ENCODE assay signal across 8 cellular contexts in the genomic region with DNA sequence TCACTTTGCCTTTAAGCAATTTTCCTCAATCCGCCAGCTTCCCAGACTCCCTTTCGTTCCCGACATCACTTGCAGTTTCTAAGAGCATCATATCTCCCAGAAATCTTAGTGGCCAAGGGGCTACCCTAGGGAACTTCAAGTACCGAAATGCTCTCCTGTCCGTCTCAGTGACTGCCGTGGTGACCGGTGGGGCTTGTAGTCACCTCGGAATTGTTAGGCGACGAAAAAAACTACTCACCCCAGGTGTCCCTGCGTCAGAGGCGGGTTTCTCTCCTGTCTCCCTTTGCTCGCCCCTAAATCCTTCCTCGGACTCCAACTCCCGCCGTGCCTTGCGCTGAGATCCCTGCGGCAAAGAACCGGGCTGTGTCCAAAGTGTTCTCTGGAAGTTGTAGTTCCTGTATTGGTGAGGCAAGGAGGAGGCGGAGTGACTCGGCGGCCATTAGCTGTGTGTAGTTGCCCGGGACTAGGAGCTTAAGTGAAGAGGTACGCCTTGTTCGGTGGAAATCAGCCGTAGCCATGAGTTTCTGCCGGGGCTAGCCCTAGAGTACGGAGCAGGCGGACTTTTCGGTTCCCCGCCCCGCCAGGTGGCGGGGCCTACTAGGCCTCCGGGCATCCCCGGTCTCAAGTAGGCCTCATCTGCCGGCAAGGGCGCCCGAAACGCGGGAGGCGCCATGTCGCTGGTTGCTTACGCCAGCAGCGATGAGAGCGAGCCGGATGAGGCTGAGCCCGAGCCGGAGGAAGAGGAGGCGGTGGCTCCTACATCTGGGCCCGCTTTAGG. TPM values are rescaled to one million over a fixed set of nuclear protein-coding genes. Genes with fewer than 3 reads are reported as not detected.
DNase-seq lines count a peak whose midpoint lies in the region; ATAC-seq, FAIRE-seq and TF ChIP-seq lines count a peak whose summit lies in the region.

A gene with protein sequence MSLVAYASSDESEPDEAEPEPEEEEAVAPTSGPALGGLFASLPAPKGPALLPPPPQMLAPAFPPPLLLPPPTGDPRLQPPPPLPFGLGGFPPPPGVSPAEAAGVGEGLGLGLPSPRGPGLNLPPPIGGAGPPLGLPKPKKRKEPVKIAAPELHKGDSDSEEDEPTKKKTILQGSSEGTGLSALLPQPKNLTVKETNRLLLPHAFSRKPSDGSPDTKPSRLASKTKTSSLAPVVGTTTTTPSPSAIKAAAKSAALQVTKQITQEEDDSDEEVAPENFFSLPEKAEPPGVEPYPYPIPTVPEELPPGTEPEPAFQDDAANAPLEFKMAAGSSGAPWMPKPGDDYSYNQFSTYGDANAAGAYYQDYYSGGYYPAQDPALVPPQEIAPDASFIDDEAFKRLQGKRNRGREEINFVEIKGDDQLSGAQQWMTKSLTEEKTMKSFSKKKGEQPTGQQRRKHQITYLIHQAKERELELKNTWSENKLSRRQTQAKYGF (plus strand): TSS at position 435 of the 778 bp plus-strand sequence. CDS start 237 bp downstream, at position 672.

- H3K9ac ChIP-seq in OCI-LY3 (ENCODE audit: low read length): peak within 1 kb of the TSS; percentile 93

- peaks cover 59% of the 10 kb centered on the region for H3K79me2 ChIP-seq in OCI-LY3 (ENCODE audit: low read length)

- H3K36me3 ChIP-seq in OCI-LY3 (replicated peaks; ENCODE audit: low read depth, low read length): peaks cover 15% of the 10 kb centered on the region

- DNase-seq in D721Med (ENCODE audit: insufficient read length, low spot score) (peak; percentile 60), HuH-7 (ENCODE audit: low spot score) (peak; percentile 84), activated T-cell treated with anti-CD3 and anti-CD28 coated beads for 1 hour (ENCODE audit: low read depth) (peak; percentile 90), epithelial cell of esophagus (ENCODE audit: low read depth) (peak; percentile 100)
- DNase-seq in stimulated activated CD8-positive, alpha-beta memory T cell treated with anti-CD3 and anti-CD28 coated beads, Interleukin-4, amount 100 ng/mL, for 1 hour (ENCODE audit: low read depth in 2 of 2, low spot score in 1 of 2): peak; percentile 84 to 91

- peak within 1 kb of the TSS; percentile 78 for H3K4me3 ChIP-seq in OCI-LY3 (ENCODE audit: low read length)
- peak within 1 kb of the TSS; percentile 92 for H3K4me3 ChIP-seq in epithelial cell of esophagus (ENCODE audit: low read length)
- H3K4me3 ChIP-seq in mononuclear cell (ENCODE audit: low read length): peak within 1 kb of the TSS; percentile 99

- no peaks in the 10 kb centered on the region for H4K20me1 ChIP-seq in OCI-LY3 (ENCODE audit: insufficient read depth, low read length)

- FAIRE-seq in D721Med (lab: Jason Lieb, UNC): peak; percentile 85

- H3K4me1 ChIP-seq in OCI-LY3 (ENCODE audit: low read length) (peaks cover 22% of the 10 kb centered on the region), mononuclear cell (ENCODE audit: insufficient read depth, low read length) (peaks cover 47% of the 10 kb centered on the region)

- TF ChIP-seq CTCF in D721Med (IDR thresholded peaks at IDR 0.05; ENCODE audit: insufficient read depth, missing control alignments) (no peak), OCI-LY3 (IDR thresholded peaks at IDR 0.05; ENCODE audit: low read depth, low read length) (no peak), epithelial cell of esophagus (IDR thresholded peaks at IDR 0.05; ENCODE audit: insufficient read depth, low read depth, low read length, missing control alignments) (no peak)

- H3K4me2 ChIP-seq in OCI-LY3 (ENCODE audit: low read length): peak within 1 kb of the TSS; percentile 97

- peak within 1 kb of the TSS; percentile 67 for H3K27ac ChIP-seq in OCI-LY3 (ENCODE audit: low read length)

- no peaks in the 10 kb centered on the region for H3K27me3 ChIP-seq in OCI-LY3 (ENCODE audit: low read depth, low read length)
- no peaks in the 10 kb centered on the region for H3K27me3 ChIP-seq in mononuclear cell (ENCODE audit: insufficient read depth, low read length)

- peak; percentile 91 for ATAC-seq in GM21515 (IDR thresholded peaks at IDR 0.05; ENCODE audit: unreplicated experiment)

- H2AFZ ChIP-seq in OCI-LY3 (ENCODE audit: low read depth, low read length): peak within 1 kb of the TSS; percentile 35

- no peaks in the 10 kb centered on the region for H3K9me3 ChIP-seq in OCI-LY3 (ENCODE audit: insufficient read depth, low read length)
- no peaks in the 10 kb centered on the region for H3K9me3 ChIP-seq in mononuclear cell (ENCODE audit: low read depth, low read length)

RNA-seq across cellular contexts. Expression of the gene that starts here (rescaled TPM):
- 19.6 TPM for total RNA-seq in mononuclear cell

Comparison
In these comparisons a context has a peak if more than half of its experiments do, and no peak if none do; other contexts are left out.
1. Peak in every context shown above with its lines: DNase-seq, ATAC-seq, H3K4me3 ChIP-seq and H3K27ac ChIP-seq.